ENCODE assay signal across 1 cellular context in genomic region chr4:38665846-38666490, GRCh38.
TF ChIP-seq lines count a peak whose summit lies in the region.

No MANE protein-coding gene starts in this region.

TF ChIP-seq in HCT116, 20 proteins besides CTCF, POLR2A, EP300 and RAD21 (continued from another document):
- no peak for TF ChIP-seq ZBTB33 (IDR thresholded peaks at IDR 0.05; ENCODE audit: extremely low read depth, insufficient replicate concordance, low read length)
- no peak for TF ChIP-seq JUND (IDR thresholded peaks at IDR 0.05)
- no peak for TF ChIP-seq FOSL1 (IDR thresholded peaks at IDR 0.05; ENCODE audit: low read depth)
- TF ChIP-seq SIN3A (IDR thresholded peaks at IDR 0.05; ENCODE audit: low read depth) = no peak
- TF ChIP-seq YY1 (IDR thresholded peaks at IDR 0.05; ENCODE audit: extremely low read depth, insufficient replicate concordance, low read depth, low read length) = no peak
- TF ChIP-seq SP1 (IDR thresholded peaks at IDR 0.05; ENCODE audit: low read depth) = no peak
- TF ChIP-seq POLR2AphosphoS5 (IDR thresholded peaks at IDR 0.05; ENCODE audit: low read depth, low read length) = no peak
- no peak for TF ChIP-seq EZH2 (IDR thresholded peaks at IDR 0.05)
- TF ChIP-seq ZFX (IDR thresholded peaks at IDR 0.05) = no peak
- TF ChIP-seq ATF3 (IDR thresholded peaks at IDR 0.05) = no peak
- no peak for TF ChIP-seq CBX3 (IDR thresholded peaks at IDR 0.05; ENCODE audit: low read depth)
